ENCODE assay signal across 1 cellular context in the genomic region with DNA sequence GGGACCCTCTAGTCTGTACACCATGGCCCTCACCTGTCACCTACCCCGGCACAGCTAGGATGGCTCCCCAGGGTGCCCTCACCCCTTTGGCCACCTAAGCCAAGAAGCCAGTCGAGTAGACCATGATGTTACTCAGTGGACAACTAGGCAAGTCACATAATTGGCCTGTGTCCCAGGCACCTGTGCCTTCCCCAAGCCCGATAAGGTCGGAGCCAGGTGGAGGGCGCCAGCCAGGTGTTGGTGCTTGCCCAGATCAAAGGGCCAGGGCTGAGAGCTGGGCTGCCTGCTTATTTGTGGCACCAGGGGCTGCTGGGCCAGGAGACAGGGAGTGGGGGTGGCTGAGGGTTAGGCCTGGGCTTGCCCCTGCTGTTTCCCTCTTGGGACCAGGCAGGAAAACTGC.
TF ChIP-seq lines count a peak whose summit lies in the region.

No MANE protein-coding gene starts in this region.

TF ChIP-seq in H1, 55 proteins besides CTCF, POLR2A, EP300 and RAD21:
- TF ChIP-seq SP1 (IDR thresholded peaks at IDR 0.05; ENCODE audit: low read depth, low read length) = no peak
- no peak for TF ChIP-seq CBX8 (IDR thresholded peaks at IDR 0.05; ENCODE audit: borderline replicate concordance, low read depth, low read length)
- TF ChIP-seq USF2 (IDR thresholded peaks at IDR 0.05; ENCODE audit: low read length) = no peak
- TF ChIP-seq MAFK (IDR thresholded peaks at IDR 0.05; ENCODE audit: low read depth, low read length) = no peak
